In the genomic region with DNA sequence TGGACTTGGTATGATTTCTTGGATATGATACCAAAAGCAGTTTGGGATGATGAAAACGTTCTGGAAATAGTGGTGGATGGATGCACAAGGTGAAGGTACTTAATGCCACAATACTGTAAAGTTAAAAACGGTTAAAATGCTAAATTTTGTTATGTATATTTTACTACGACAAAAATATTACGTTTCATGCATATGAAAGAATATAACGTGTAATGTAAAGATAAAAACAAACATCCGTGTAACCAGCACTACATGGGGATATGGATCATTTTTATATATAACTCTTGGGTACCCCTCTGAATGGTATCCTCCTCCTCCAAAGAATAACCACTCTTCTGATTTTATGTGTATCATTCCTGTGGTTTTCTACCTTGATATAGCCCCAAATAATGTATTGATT, we compare ENCODE assay signal across 8 cellular contexts. TPM values are rescaled to one million over a fixed set of nuclear protein-coding genes. Genes with fewer than 3 reads are reported as not detected.
DNase-seq lines count a peak whose midpoint lies in the region; ATAC-seq, FAIRE-seq and TF ChIP-seq lines count a peak whose summit lies in the region.

No MANE protein-coding gene starts in this region.

- H3K27ac ChIP-seq in PC-9 (0 out of 2 replicates have a peak overlapping the region, but pooled peaks have one; percentile 3), endothelial cell of umbilical vein (ENCODE audit: insufficient read depth, low read depth, low read length) (no peak overlapping the region), parathyroid adenoma (peak overlapping the region; percentile 33)

- TF ChIP-seq POLR2A in endothelial cell of umbilical vein (IDR thresholded peaks at IDR 0.05; ENCODE audit: low read depth, low read length), result no peak

- H2AFZ ChIP-seq in PC-9 (peak overlapping the region; percentile 70; the same call in 1 of the 2 replicates), endothelial cell of umbilical vein (ENCODE audit: low read depth, low read length) (peak overlapping the region; percentile 81), parathyroid adenoma (peak overlapping the region; percentile 94)

- dilution Hi-C loops in endothelial cell of umbilical vein (cut with MboI; ENCODE audit: extremely low pct_ligation_motif_present, low sequenced_read_pairs), result no loop called here

- intact Hi-C loops in PC-9 (cut with micrococcal nuclease; ENCODE audit: unreplicated experiment) (loop anchor here (1.0 to 5.0 kb wide), 3 partner anchors 12 to 398 kb away; partner anchors contain the start of gene IRF2), endothelial cell of umbilical vein (cut with micrococcal nuclease) (loop anchor here (1.0 to 5.0 kb wide), 8 partner anchors 46 to 470 kb away; partner anchors contain the start of genes ACSL1 and IRF2)

- no peaks in the 10 kb centered on the region for H3K9me3 ChIP-seq in PC-9 (ENCODE audit: insufficient read depth, low read depth)
- H3K9me3 ChIP-seq in endothelial cell of umbilical vein (replicated peaks; ENCODE audit: control insufficient read depth, insufficient read depth, low read length), result no peaks in the 10 kb centered on the region
- no peaks in the 10 kb centered on the region for H3K9me3 ChIP-seq in parathyroid adenoma (ENCODE audit: control insufficient read depth, low read length)

- peak overlapping the region; percentile 49; the same call in 1 of the 2 replicates for H3K4me3 ChIP-seq in PC-9
- peak overlapping the region in 2 of 3 experiments; percentile 1 to 88 for H3K4me3 ChIP-seq in endothelial cell of umbilical vein (replicated peaks in 1 of 3; ENCODE audit: insufficient read depth in 1 of 3, low read depth in 1 of 3, low read length in 3 of 3)
- peak overlapping the region; percentile 84 for H3K4me3 ChIP-seq in parathyroid adenoma (ENCODE audit: low read depth, low read length)

- peaks cover 19% of the 10 kb centered on the region for H3K4me1 ChIP-seq in PC-9 (replicated peaks; ENCODE audit: insufficient read depth)
- peaks cover 8% of the 10 kb centered on the region for H3K4me1 ChIP-seq in endothelial cell of umbilical vein (ENCODE audit: control insufficient read depth, extremely low read depth, insufficient read depth, low read length)
- no peaks in the 10 kb centered on the region for H3K4me1 ChIP-seq in parathyroid adenoma

- H3K4me2 ChIP-seq in PC-9 (peak overlapping the region; percentile 85), endothelial cell of umbilical vein (ENCODE audit: insufficient read depth, low read length) (peak overlapping the region; percentile 42), parathyroid adenoma (ENCODE audit: low read length) (peak overlapping the region; percentile 99)

- POLR2A ChIA-PET in PC-9 (lab: Charles Lee; ENCODE audit: unreplicated experiment) (interaction anchor here (0.5 to 1.1 kb wide), 5 partner anchors 11 to 471 kb away, joined by 3 to 6 read pairs (median 5); no protein-coding TSS in a partner anchor), endothelial cell of umbilical vein (lab: Charles Lee) (interaction anchor here (1.0 to 2.3 kb wide), 2 partner anchors 11 to 86 kb away, joined by 4 to 17 read pairs; partner anchors contain the start of genes CASP3 and PRIMPOL)

- no peaks in the 10 kb centered on the region for H4K20me1 ChIP-seq in PC-9 (ENCODE audit: insufficient read depth)
- H4K20me1 ChIP-seq in endothelial cell of umbilical vein (replicated peaks; ENCODE audit: control insufficient read depth, extremely low read depth, insufficient read depth, low read length), result no peaks in the 10 kb centered on the region

- CTCF ChIA-PET in PC-9 (lab: Charles Lee), result interaction anchor here (0.7 to 2.1 kb wide), 4 partner anchors 11 to 692 kb away, joined by 3 to 8 read pairs (median 6); a partner anchor contains a TSS
- CTCF ChIA-PET in endothelial cell of umbilical vein (lab: Charles Lee), result interaction anchor here (0.6 to 5.7 kb wide), 9 partner anchors 10 to 470 kb away, joined by 3 to 35 read pairs (median 5); partner anchors contain the start of genes CASP3, IRF2 and PRIMPOL

- H3K27me3 ChIP-seq in PC-9 (ENCODE audit: insufficient read depth, low read depth) (no peaks in the 10 kb centered on the region), endothelial cell of umbilical vein (ENCODE audit: control insufficient read depth in 2 of 2, insufficient read depth in 2 of 2, low read length in 2 of 2) (no peaks in the 10 kb centered on the region), parathyroid adenoma (ENCODE audit: control insufficient read depth, insufficient read depth, low read length) (no peaks in the 10 kb centered on the region)

- peak overlapping the region; percentile 25 for H3K9ac ChIP-seq in endothelial cell of umbilical vein (replicated peaks; ENCODE audit: extremely low read depth, insufficient read depth, low read length)
- no peak overlapping the region for H3K9ac ChIP-seq in parathyroid adenoma

- H3K9me1 ChIP-seq in endothelial cell of umbilical vein (replicated peaks; ENCODE audit: control insufficient read depth, extremely low read depth, insufficient read depth, low read length), result no peaks in the 10 kb centered on the region

- TF ChIP-seq CTCF in PC-9 (conservative IDR thresholded peaks at IDR 0.05), result no peak
- TF ChIP-seq CTCF in endothelial cell of umbilical vein (IDR thresholded peaks at IDR 0.05; ENCODE audit: extremely low read depth in 1 of 2, insufficient read depth in 1 of 2, low read depth in 1 of 2, low read length in 2 of 2), result no peak
- no peak for TF ChIP-seq CTCF in parathyroid adenoma (IDR thresholded peaks at IDR 0.05)

- DNase-seq in GM19239 (ENCODE audit: insufficient read length, low spot score) (no peak), PC-9 (no peak), endothelial cell of umbilical vein (ENCODE audit: low read depth, low spot score) (no peak), NOMO-1 treated with DMSO at 0.1 percent for 48 hours (lab: John Stamatoyannopoulos, UW; ENCODE audit: unreplicated experiment) (no peak)

- no peaks in the 10 kb centered on the region for H3K9me2 ChIP-seq in PC-9 (ENCODE audit: insufficient read depth)

- BruUV-seq in PC-9 (replicated peaks; lab: Mats Ljungman, UMichigan), result TSS peak; percentile 54
- TSS peak; percentile 60 for BruUV-seq in endothelial cell of umbilical vein (replicated peaks; lab: Mats Ljungman, UMichigan)

- no peak for ATAC-seq in HG02885 (IDR thresholded peaks at IDR 0.05; ENCODE audit: poor library complexity, unreplicated experiment)
- no peak for ATAC-seq in GM19395 (IDR thresholded peaks at IDR 0.05; ENCODE audit: unreplicated experiment)
- no peak for ATAC-seq in HG03095 (IDR thresholded peaks at IDR 0.05; ENCODE audit: unreplicated experiment)

- FAIRE-seq in GM19239 (lab: Jason Lieb, UNC) (peak; percentile 55), endothelial cell of umbilical vein (lab: Jason Lieb, UNC) (no peak)

- H3K36me3 ChIP-seq in PC-9 (ENCODE audit: low read depth) (no peaks in the 10 kb centered on the region), endothelial cell of umbilical vein (ENCODE audit: control insufficient read depth in 2 of 2, extremely low read depth in 1 of 2, insufficient read depth in 2 of 2, low read length in 2 of 2) (no peaks in the 10 kb centered on the region), parathyroid adenoma (ENCODE audit: control insufficient read depth, insufficient read depth, low read length) (no peaks in the 10 kb centered on the region)

- no peaks in the 10 kb centered on the region; the same call in 1 of the 2 replicates for H3F3A ChIP-seq in PC-9 (ENCODE audit: insufficient read depth, low read depth)

- peaks cover 37% of the 10 kb centered on the region for H3K79me2 ChIP-seq in PC-9 (ENCODE audit: low read depth)
- peaks cover 28% of the 10 kb centered on the region for H3K79me2 ChIP-seq in endothelial cell of umbilical vein (ENCODE audit: control insufficient read depth, insufficient read depth, low read length)
- H3K79me2 ChIP-seq in parathyroid adenoma, result no peaks in the 10 kb centered on the region

TF ChIP-seq in endothelial cell of umbilical vein, 7 proteins besides CTCF, POLR2A, EP300 and RAD21:
- TF ChIP-seq EZH2 (IDR thresholded peaks at IDR 0.05; ENCODE audit: borderline replicate concordance, low read depth, low read length, severe bottlenecking), result no peak
- TF ChIP-seq GATA2 (IDR thresholded peaks at IDR 0.05; ENCODE audit: insufficient read depth, insufficient read length, low read depth, low read length), result no peak
- TF ChIP-seq, protein P1, sequence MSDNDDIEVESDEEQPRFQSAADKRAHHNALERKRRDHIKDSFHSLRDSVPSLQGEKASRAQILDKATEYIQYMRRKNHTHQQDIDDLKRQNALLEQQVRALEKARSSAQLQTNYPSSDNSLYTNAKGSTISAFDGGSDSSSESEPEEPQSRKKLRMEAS (IDR thresholded peaks at IDR 0.05; ENCODE audit: insufficient read depth, insufficient read length), result no peak
- no peak for TF ChIP-seq MYC (IDR thresholded peaks at IDR 0.05; ENCODE audit: low read depth, low read length)
- TF ChIP-seq POLR2AphosphoS5 (IDR thresholded peaks at IDR 0.05; ENCODE audit: insufficient read depth, low read depth, low read length), result no peak
- TF ChIP-seq FOS (IDR thresholded peaks at IDR 0.05; ENCODE audit: borderline replicate concordance, insufficient read depth, low read length), result no peak
- TF ChIP-seq JUN (IDR thresholded peaks at IDR 0.05; ENCODE audit: borderline replicate concordance, insufficient read depth, insufficient read length, low read depth), result no peak

RNA-seq across cellular contexts. Expression of gene CENPU, which starts 0.9 kb away (rescaled TPM):
- total RNA-seq in PC-9 (2021), result 25.5 and 47.7 TPM in 2 replicates
- 35.6 and 37.9 TPM in 2 replicates for total RNA-seq in endothelial cell of umbilical vein
- 5.2 and 7.0 TPM in 2 replicates for polyA plus RNA-seq in endothelial cell of umbilical vein
- 18.1 and 19.5 TPM in 2 replicates for polyA plus RNA-seq in endothelial cell of umbilical vein (2011; cell fraction: cytosol; rRNA removed)
- polyA plus RNA-seq in endothelial cell of umbilical vein (2011; cell fraction: nucleus; rRNA removed), result 22.5 and 36.5 TPM in 2 replicates
- 9.1 and 22.3 TPM in 2 replicates for polyA plus RNA-seq in endothelial cell of umbilical vein (2012)
- 3.8 TPM in 2 replicates for polyA minus RNA-seq in endothelial cell of umbilical vein
- 11.8 TPM for polyA minus RNA-seq in endothelial cell of umbilical vein (2011; cell fraction: cytosol; rRNA and poly(A)+ RNA removed)
- 14.0 and 23.4 TPM in 2 replicates for polyA minus RNA-seq in endothelial cell of umbilical vein (2011; cell fraction: nucleus; rRNA and poly(A)+ RNA removed)

Comparison
In these comparisons a context has a peak if more than half of its experiments do, and no peak if none do; other contexts are left out.
1. H3K4me2 ChIP-seq: peak in every context shown above with its lines; median percentile 99 in parathyroid adenoma; 85 in PC-9; 42 in endothelial cell of umbilical vein.